Comparison of ENCODE assay signal across 8 cellular contexts in genomic region chr1:178725603-178726517, GRCh38. TPM values are rescaled to one million over a fixed set of nuclear protein-coding genes. Genes with fewer than 3 reads are reported as not detected.
DNase-seq lines count a peak whose midpoint lies in the region; ATAC-seq and TF ChIP-seq lines count a peak whose summit lies in the region.

No MANE protein-coding gene starts in this region.

- POLR2A ChIA-PET in AG04450 (lab: Yijun Ruan, JAX): interaction anchor here (0.5 to 1.7 kb wide), 10 partner anchors 36 to 185 kb away, joined by 3 to 7 read pairs (median 5); no protein-coding TSS in a partner anchor

- peak; percentile 15; the same call in 1 of the 2 replicates for TF ChIP-seq CTCF in AG04450 (IDR thresholded peaks at IDR 0.05; ENCODE audit: low read depth, low read length)

- peak overlapping the region; percentile 78 for H3K4me3 ChIP-seq in AG04450 (ENCODE audit: low read depth, low read length)

- H3K27me3 ChIP-seq in AG04450 (ENCODE audit: control insufficient read depth, insufficient read depth, low read length): no peaks in the 10 kb centered on the region

- peak overlapping the region; percentile 49 for H3K27ac ChIP-seq in AG04450 (ENCODE audit: low read depth, low read length)

- H3K9me3 ChIP-seq in AG04450 (ENCODE audit: control insufficient read depth, insufficient read depth, low read length): no peaks in the 10 kb centered on the region; the same call in 1 of the 2 replicates

- peak; percentile 89 for ATAC-seq in GM18873 (IDR thresholded peaks at IDR 0.05; ENCODE audit: low FRiP score, unreplicated experiment)
- peak; percentile 78 for ATAC-seq in HG03108 (IDR thresholded peaks at IDR 0.05; ENCODE audit: unreplicated experiment)
- peak; percentile 79 for ATAC-seq in left lobe of liver

- CTCF ChIA-PET in AG04450 (lab: Charles Lee): interaction anchor here (0.7 to 1.7 kb wide), 10 partner anchors 13 to 426 kb away, joined by 3 to 16 read pairs (median 4); no protein-coding TSS in a partner anchor

- DNase-seq in AG04450 (ENCODE audit: low read depth, low spot score) (no peak), NCI-H345 (lab: John Stamatoyannopoulos, UW) (peak; percentile 90), dermis microvascular lymphatic vessel endothelial cell (ENCODE audit: low read depth in 2 of 2) (peak; percentile 85 to 94), left lobe of liver (ENCODE audit: low spot score) (peak; percentile 91)
- peak; percentile 54 for DNase-seq in activated CD4-positive, alpha-beta T cell treated with anti-CD3 and anti-CD28 coated beads, Interleukin-2, amount 50 U/mL, for 1 hour
- DNase-seq in stimulated activated CD4-positive, alpha-beta T cell treated with anti-CD3 and anti-CD28 coated beads, Interleukin-4, amount 100 ng/mL, for 1 hour: peak; percentile 43

RNA-seq across cellular contexts. Expression of gene RALGPS2, which starts 0.8 kb away (rescaled TPM):
- polyA plus RNA-seq in AG04450 (2011; rRNA removed): 61.5 and 67.2 TPM in 2 replicates
- 79.3 and 113 TPM in 2 replicates for polyA minus RNA-seq in AG04450 (2011; rRNA and poly(A)+ RNA removed)
- total RNA-seq in dermis microvascular lymphatic vessel endothelial cell (22.5 and 30.1 TPM in 2 replicates), left lobe of liver (24.6 TPM)
